ENCODE assay signal across 30 cellular contexts in the genomic region with DNA sequence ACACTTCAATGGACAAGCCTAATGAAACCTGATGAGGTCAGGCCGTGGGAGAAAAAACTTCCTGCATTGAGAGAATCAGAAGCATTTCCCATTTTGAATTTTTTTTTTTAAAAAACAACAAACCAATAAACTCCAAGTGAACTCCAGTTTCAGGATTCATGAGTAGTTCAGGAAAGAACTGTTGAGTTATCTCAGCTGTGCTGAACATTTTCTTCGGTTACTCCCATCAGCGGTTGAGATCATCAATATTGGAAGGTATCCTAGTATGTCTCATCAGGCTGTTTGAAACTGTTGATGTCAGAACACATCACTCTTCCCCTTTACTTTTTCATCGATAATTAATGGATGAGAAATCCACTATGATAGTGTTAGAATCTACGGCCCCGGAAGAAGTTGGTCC.
"Had no signal": no experiment of that assay in that cellular context is flagged by ENCODE, and none has a peak within 500 bp of the region (broad histone marks: within the 10 kb centered on the region; RNA-seq: fewer than 3 reads in every experiment).

No MANE protein-coding gene starts in this region.

- H3K27me3 ChIP-seq: ascending aorta, brain microvascular endothelial cell, esophagus squamous epithelium, foreskin keratinocyte, gastroesophageal sphincter had no signal

- H3K9me3 ChIP-seq: ascending aorta, esophagus squamous epithelium, gastroesophageal sphincter had no signal

- FAIRE-seq: bronchial epithelial cell, endometrium, endothelial cell of umbilical vein had no signal

- DNase-seq: activated B cell treated with CpG ODN at 0.5 μM for 24 hours; activated CD4-positive, alpha-beta memory T cell treated with anti-CD3 and anti-CD28 coated beads for 36 hours; activated CD4-positive, alpha-beta T cell treated with anti-CD3 and anti-CD28 coated beads for 36 hours; activated CD4-positive, alpha-beta T cell treated with anti-CD3 and anti-CD28 coated beads, Interleukin-2, amount 10 ng/mL, durations not matched to agents 24 days and 14 days; activated CD4-positive, CD25-positive, alpha-beta regulatory T cell treated with anti-CD3 and anti-CD28 coated beads, Interleukin-2, amount 50 U/mL, for 72 hours; activated CD8-positive, alpha-beta memory T cell treated with anti-CD3 and anti-CD28 coated beads, Interleukin-2, amount 10 ng/mL, durations not matched to agents 7 days and 5 days; activated CD8-positive, alpha-beta memory T cell treated with anti-CD3 and anti-CD28 coated beads, Interleukin-2, amount 50 U/mL, for 4 hours; activated CD8-positive, alpha-beta T cell treated with anti-CD3 and anti-CD28 coated beads, Interleukin-2, amount 10 ng/mL, durations not matched to agents 7 days and 5 days; activated effector memory CD4-positive, alpha-beta T cell treated with anti-CD3 and anti-CD28 coated beads, Interleukin-2, amount 50 U/mL, for 16 hours; activated naive CD4-positive, alpha-beta T cell treated with anti-CD3 and anti-CD28 coated beads, Interleukin-2, amount 10 ng/mL, durations not matched to agents 7 days and 5 days; activated naive CD8-positive, alpha-beta T cell treated with anti-CD3 and anti-CD28 coated beads, Interleukin-2, amount 10 ng/mL, durations not matched to agents 7 days and 5 days; activated T-cell treated with anti-CD3 and anti-CD28 coated beads, Interleukin-2, amount 50 U/mL, for 1 hour; activated T-cell treated with anti-CD3 and anti-CD28 coated beads, Interleukin-2, amount 50 U/mL, for 48 hours; brain microvascular endothelial cell; cortex of kidney; dermis blood vessel endothelial cell; effector CD8-positive, alpha-beta T cell; esophagus squamous epithelium; foreskin keratinocyte; T-helper 1 cell; T-helper 17 cell; T1000; WERI-Rb-1 had no signal

- ATAC-seq: activated CD4-positive, alpha-beta T cell treated with anti-CD3 and anti-CD28 coated beads for 36 hours; activated CD8-positive, alpha-beta memory T cell treated with anti-CD3 and anti-CD28 coated beads, Interleukin-2, amount 10 ng/mL, durations not matched to agents 7 days and 5 days; activated CD8-positive, alpha-beta T cell treated with anti-CD3 and anti-CD28 coated beads, Interleukin-2, amount 10 ng/mL, durations not matched to agents 7 days and 5 days; activated naive CD4-positive, alpha-beta T cell treated with anti-CD3 and anti-CD28 coated beads, Interleukin-2, amount 50 U/mL, for 72 hours; foreskin keratinocyte; gastroesophageal sphincter; T-helper 17 cell had no signal

- H3K4me3 ChIP-seq: ascending aorta, esophagus squamous epithelium, gastroesophageal sphincter had no signal

- H3K27ac ChIP-seq: ascending aorta, brain microvascular endothelial cell, epithelial cell of prostate, esophagus squamous epithelium, foreskin keratinocyte, gastroesophageal sphincter, WERI-Rb-1 had no signal

- H3K36me3 ChIP-seq: ascending aorta, brain microvascular endothelial cell, esophagus squamous epithelium, gastroesophageal sphincter, WERI-Rb-1 had no signal

- H3K4me1 ChIP-seq: ascending aorta, esophagus squamous epithelium, foreskin keratinocyte, gastroesophageal sphincter had no signal
